23 cellular contexts compared by ENCODE assay signal in genomic region chrX:39626749-39627148, GRCh38.
DNase-seq lines count a peak whose midpoint lies in the region; ATAC-seq and TF ChIP-seq lines count a peak whose summit lies in the region.
"Had no signal": no experiment of that assay in that cellular context is flagged by ENCODE, and none has a peak within 500 bp of the region (broad histone marks: within the 10 kb centered on the region; RNA-seq: fewer than 3 reads in every experiment).

No MANE protein-coding gene starts in this region.

- no peak for TF ChIP-seq CTCF in left lung (IDR thresholded peaks at IDR 0.05)
- no peak for TF ChIP-seq CTCF in transverse colon (IDR thresholded peaks at IDR 0.05)

- H3K27ac Mint-ChIP-seq in activated CD4-positive, alpha-beta T cell treated with anti-CD3 and anti-CD28 coated beads for 36 hours, result peak overlapping the region; percentile 37
- no peak overlapping the region for H3K27ac Mint-ChIP-seq in CD4-positive, CD25-positive, alpha-beta regulatory T cell
- H3K27ac Mint-ChIP-seq: CD8-positive, alpha-beta memory T cell; H9; HFFc6 had no signal

- no peaks in the 10 kb centered on the region for H3K36me3 ChIP-seq in CD4-positive, CD25-positive, alpha-beta regulatory T cell (ENCODE audit: control insufficient read depth, insufficient read depth, low read length)
- H3K36me3 ChIP-seq in left lung, result no peaks in the 10 kb centered on the region
- H3K36me3 ChIP-seq in transverse colon, result no peaks in the 10 kb centered on the region
- H3K36me3 ChIP-seq: BLaER1 treated with 17β-estradiol and CSF1 and Interleukin-3, amounts not matched to agents 10 nM and 100 nM had no signal

- H3K27me3 Mint-ChIP-seq in activated CD4-positive, alpha-beta T cell treated with anti-CD3 and anti-CD28 coated beads for 36 hours, result no peaks in the 10 kb centered on the region
- no peaks in the 10 kb centered on the region for H3K27me3 Mint-ChIP-seq in CD4-positive, CD25-positive, alpha-beta regulatory T cell

- H3K9me3 Mint-ChIP-seq in activated CD4-positive, alpha-beta T cell treated with anti-CD3 and anti-CD28 coated beads for 36 hours (ENCODE audit: low read depth), result peaks cover 3% of the 10 kb centered on the region
- H3K9me3 Mint-ChIP-seq in CD4-positive, CD25-positive, alpha-beta regulatory T cell, result no peaks in the 10 kb centered on the region

- no peak overlapping the region for H3K4me3 Mint-ChIP-seq in activated CD4-positive, alpha-beta T cell treated with anti-CD3 and anti-CD28 coated beads for 36 hours
- H3K4me3 Mint-ChIP-seq in CD4-positive, CD25-positive, alpha-beta regulatory T cell, result no peak overlapping the region
- H3K4me3 Mint-ChIP-seq: CD8-positive, alpha-beta memory T cell; H9; HFFc6 had no signal

- H3K4me1 ChIP-seq in CD4-positive, CD25-positive, alpha-beta regulatory T cell (ENCODE audit: control insufficient read depth, insufficient read depth, low read length, poor library complexity, severe bottlenecking), result no peaks in the 10 kb centered on the region
- H3K4me1 ChIP-seq in left lung, result no peaks in the 10 kb centered on the region
- H3K4me1 ChIP-seq in transverse colon, result no peaks in the 10 kb centered on the region

- TF ChIP-seq POLR2A in transverse colon (IDR thresholded peaks at IDR 0.05), result no peak

- DNase-seq in activated CD4-positive, alpha-beta T cell treated with anti-CD3 and anti-CD28 coated beads for 36 hours, result peak; percentile 17
- DNase-seq in activated CD4-positive, alpha-beta T cell treated with anti-CD3 and anti-CD28 coated beads for 1 hour, result no peak
- DNase-seq in CD4-positive, CD25-positive, alpha-beta regulatory T cell, result peak in 2 of 3 donors; percentile 4 to 20
- DNase-seq in NCI-H526 treated with DMSO at 0.1 percent for 48 hours (lab: John Stamatoyannopoulos, UW) (peak; percentile 30), left lung (no peak), cardiac septum (ENCODE audit: low spot score) (no peak), NCI-H128 (lab: John Stamatoyannopoulos, UW; ENCODE audit: unreplicated experiment) (no peak), transverse colon (no peak)
- DNase-seq: 8988T; Calu3; CD8-positive, alpha-beta memory T cell; DMS153; H9; HFFc6; KBM-7; NCI-H1105; NCI-H2081 treated with DMSO at 0.1 percent for 48 hours; NCI-H774; NK-92 treated with Interleukin-12 subunit alpha and Interleukin-12 subunit beta, amount 100 ng/mL, for 24 hours; SIG-M5 had no signal

- H3K4me1 Mint-ChIP-seq in activated CD4-positive, alpha-beta T cell treated with anti-CD3 and anti-CD28 coated beads for 36 hours, result peaks cover 28% of the 10 kb centered on the region
- H3K4me1 Mint-ChIP-seq in CD4-positive, CD25-positive, alpha-beta regulatory T cell, result peaks cover 0 to 14% (median 0%) of the 10 kb centered on the region in 4 donors

- H3K9me3 ChIP-seq in CD4-positive, CD25-positive, alpha-beta regulatory T cell (ENCODE audit: control insufficient read depth in 2 of 2, low read length in 2 of 2), result no peaks in the 10 kb centered on the region
- no peaks in the 10 kb centered on the region for H3K9me3 ChIP-seq in left lung
- H3K9me3 ChIP-seq in transverse colon, result no peaks in the 10 kb centered on the region
- H3K9me3 ChIP-seq: SK-N-SH had no signal

- peaks cover 3% of the 10 kb centered on the region for H3K36me3 Mint-ChIP-seq in activated CD4-positive, alpha-beta T cell treated with anti-CD3 and anti-CD28 coated beads for 36 hours (ENCODE audit: low read depth)
- no peaks in the 10 kb centered on the region for H3K36me3 Mint-ChIP-seq in CD4-positive, CD25-positive, alpha-beta regulatory T cell
- H3K36me3 Mint-ChIP-seq: CD8-positive, alpha-beta memory T cell had no signal

- in situ Hi-C loops in transverse colon (cut with MboI; ENCODE audit: low pct_ligation_motif_present in 1 of 4, low pct_unique_long_range_greater_than_20kb in 1 of 4, low sequenced_read_pairs in 3 of 4), result no loop called here

- no peak for TF ChIP-seq EP300 in transverse colon (IDR thresholded peaks at IDR 0.05; ENCODE audit: low read depth)

- H3K27ac ChIP-seq in CD4-positive, CD25-positive, alpha-beta regulatory T cell (ENCODE audit: insufficient read depth, low read length, poor library complexity, severe bottlenecking), result no peak overlapping the region
- no peak overlapping the region for H3K27ac ChIP-seq in left lung
- no peak overlapping the region for H3K27ac ChIP-seq in transverse colon
- H3K27ac ChIP-seq: BLaER1 treated with 17β-estradiol and CSF1 and Interleukin-3, amounts not matched to agents 10 nM and 100 nM; RWPE1 had no signal

- H3K27me3 ChIP-seq in CD4-positive, CD25-positive, alpha-beta regulatory T cell (ENCODE audit: control insufficient read depth, insufficient read depth, low read length), result no peaks in the 10 kb centered on the region
- no peaks in the 10 kb centered on the region for H3K27me3 ChIP-seq in left lung
- no peaks in the 10 kb centered on the region for H3K27me3 ChIP-seq in transverse colon
- H3K27me3 ChIP-seq: BLaER1 treated with 17β-estradiol and CSF1 and Interleukin-3, amounts not matched to agents 10 nM and 100 nM had no signal

- ATAC-seq in activated CD4-positive, alpha-beta T cell treated with anti-CD3 and anti-CD28 coated beads for 36 hours, result peak; percentile 64
- peak in 1 of 2 donors; percentile 28 for ATAC-seq in CD4-positive, CD25-positive, alpha-beta regulatory T cell (ENCODE audit: low read depth in 2 of 2)
- peak; percentile 44 for ATAC-seq in left lung

- CTCF ChIA-PET in activated CD4-positive, alpha-beta T cell treated with anti-CD3 and anti-CD28 coated beads for 36 hours (lab: Charles Lee), result no interaction called here

- H3K4me3 ChIP-seq in CD4-positive, CD25-positive, alpha-beta regulatory T cell (ENCODE audit: low read depth, low read length), result no peak overlapping the region
- no peak overlapping the region for H3K4me3 ChIP-seq in left lung
- H3K4me3 ChIP-seq in transverse colon, result no peak overlapping the region
- H3K4me3 ChIP-seq: BLaER1 treated with 17β-estradiol and CSF1 and Interleukin-3, amounts not matched to agents 10 nM and 100 nM had no signal

- intact Hi-C loops in activated CD4-positive, alpha-beta T cell treated with anti-CD3 and anti-CD28 coated beads for 36 hours (cut with DNase I, micrococcal nuclease), result no loop called here
- intact Hi-C loops in left lung (cut with DNase I) (no loop called here), cardiac septum (cut with DNase I) (no loop called here), transverse colon (cut with DNase I; ENCODE audit: low total_unique reads) (no loop called here)

- 76% methylated on average over 7 of the region's 7 CpGs; no CpG with 5 or more reads in 1 of the 2 donors for WGBS in transverse colon (ENCODE audit: low coverage in 1 of 2), 2 donors

- POLR2A ChIA-PET in activated CD4-positive, alpha-beta T cell treated with anti-CD3 and anti-CD28 coated beads for 36 hours (lab: Charles Lee), result no interaction called here

Comparison
In these comparisons a context has a peak if more than half of its experiments do, and no peak if none do; other contexts are left out.
1. DNase-seq: peak in activated CD4-positive, alpha-beta T cell treated with anti-CD3 and anti-CD28 coated beads for 36 hours (single experiment), CD4-positive, CD25-positive, alpha-beta regulatory T cell (2 of 3) and NCI-H526 treated with DMSO at 0.1 percent for 48 hours (single experiment); none in activated CD4-positive, alpha-beta T cell treated with anti-CD3 and anti-CD28 coated beads for 1 hour (single experiment), left lung (0 of 2), cardiac septum (single experiment), NCI-H128 (single experiment) and transverse colon (single experiment).